In genomic region chr1:48677306-48678287, GRCh38 we compare ENCODE assay signal across 1 cellular context.
A peak's percentile ranks its signal among the peaks of the same experiment; 100 is the strongest.
TF ChIP-seq lines count a peak whose summit lies in the region.

No MANE protein-coding gene starts in this region.

TF ChIP-seq in liver, 16 proteins besides CTCF, POLR2A, EP300 and RAD21 (continued from another document):
- no peak for TF ChIP-seq ZBTB33 (IDR thresholded peaks at IDR 0.05)
- TF ChIP-seq REST (IDR thresholded peaks at IDR 0.05): no peak
- TF ChIP-seq TAF1 (conservative IDR thresholded peaks at IDR 0.05): no peak
- TF ChIP-seq SP1 (IDR thresholded peaks at IDR 0.05): peak; percentile 29
- peak; percentile 27 for TF ChIP-seq YY1 (IDR thresholded peaks at IDR 0.05)
- TF ChIP-seq ATF3 (IDR thresholded peaks at IDR 0.05): no peak
- peak; percentile 74 for TF ChIP-seq MAX (IDR thresholded peaks at IDR 0.05)
- TF ChIP-seq JUND (IDR thresholded peaks at IDR 0.05): peak in 1 of 2 donors; percentile 38
- TF ChIP-seq HNF4G (IDR thresholded peaks at IDR 0.05): peak; percentile 16
- peak in 1 of 2 donors; percentile 19 for TF ChIP-seq GABPA (IDR thresholded peaks at IDR 0.05 in 1 of 2, conservative IDR thresholded peaks at IDR 0.05 in 1 of 2)
TF ChIP-seq in liver: peak in this region for 8.
